ENCODE assay signal across 19 cellular contexts in genomic region chr1:8547791-8548190, GRCh38.
DNase-seq lines count a peak whose midpoint lies in the region; ATAC-seq and TF ChIP-seq lines count a peak whose summit lies in the region.
"Had no signal": no experiment of that assay in that cellular context is flagged by ENCODE, and none has a peak within 500 bp of the region (broad histone marks: within the 10 kb centered on the region; RNA-seq: fewer than 3 reads in every experiment).

No MANE protein-coding gene starts in this region.

- no peak overlapping the region for H3K4me3 ChIP-seq in HL-60 (replicated peaks; ENCODE audit: insufficient read depth, low read length)
- H3K4me3 ChIP-seq: GM12878, GM23248 had no signal

- no peak for DNase-seq in activated naive CD8-positive, alpha-beta T cell treated with anti-CD3 and anti-CD28 coated beads, Interleukin-2, amount 50 U/mL, for 24 hours
- peak in 1 of 2 experiments; percentile 9 for DNase-seq in HL-60 (ENCODE audit: low read depth in 1 of 2, low spot score in 1 of 2)
- DNase-seq in mesothelial cell of epicardium (ENCODE audit: low spot score in 2 of 2, unreplicated experiment in 2 of 2): no peak
- no peak for DNase-seq in stimulated activated naive CD8-positive, alpha-beta T cell treated with anti-CD3 and anti-CD28 coated beads, Interleukin-15, amount 100 ng/mL, for 72 hours
- no peak for DNase-seq in NCI-H2081 (lab: John Stamatoyannopoulos, UW)
- DNase-seq in AG20443 (ENCODE audit: low spot score): no peak
- DNase-seq: CD4-positive, alpha-beta T cell; DMS153; GM23248; KBM-7; NCI-H1417; NCI-H187 treated with DMSO at 0.1 percent for 48 hours; NCI-H226; NCI-H524; NCI-H82 had no signal

- H3K27ac Mint-ChIP-seq in activated naive CD8-positive, alpha-beta T cell: peak overlapping the region; percentile 11
- no peak overlapping the region for H3K27ac Mint-ChIP-seq in activated naive CD8-positive, alpha-beta T cell treated with anti-CD3 and anti-CD28 coated beads, Interleukin-2, amount 50 U/mL, for 24 hours
- H3K27ac Mint-ChIP-seq in mesothelial cell of epicardium: peak overlapping the region; percentile 8
- peak overlapping the region; percentile 3 for H3K27ac Mint-ChIP-seq in stimulated activated memory B cell treated with anti-CD40 and anti-IgM and Interleukin-4, amounts not matched to agents 10 μg/mL and 1 μg/mL and 100 μg/mL, for 72 hours
- H3K27ac Mint-ChIP-seq in stimulated activated naive CD8-positive, alpha-beta T cell treated with anti-CD3 and anti-CD28 coated beads, Interleukin-15, amount 100 ng/mL, for 72 hours: peak overlapping the region in 1 of 2 donors; percentile 42
- H3K27ac Mint-ChIP-seq: CD4-positive, alpha-beta T cell had no signal

- peaks cover 20% of the 10 kb centered on the region for H3K4me1 Mint-ChIP-seq in activated naive CD8-positive, alpha-beta T cell (ENCODE audit: low read depth)
- peaks cover 26% of the 10 kb centered on the region for H3K4me1 Mint-ChIP-seq in activated naive CD8-positive, alpha-beta T cell treated with anti-CD3 and anti-CD28 coated beads, Interleukin-2, amount 50 U/mL, for 24 hours
- H3K4me1 Mint-ChIP-seq in mesothelial cell of epicardium: peaks cover 23% of the 10 kb centered on the region
- peaks cover 33% of the 10 kb centered on the region for H3K4me1 Mint-ChIP-seq in stimulated activated memory B cell treated with anti-CD40 and anti-IgM and Interleukin-4, amounts not matched to agents 10 μg/mL and 1 μg/mL and 100 μg/mL, for 72 hours
- H3K4me1 Mint-ChIP-seq in stimulated activated naive CD8-positive, alpha-beta T cell treated with anti-CD3 and anti-CD28 coated beads, Interleukin-15, amount 100 ng/mL, for 72 hours: peaks cover 20% of the 10 kb centered on the region

- H3K27me3 Mint-ChIP-seq in activated naive CD8-positive, alpha-beta T cell: no peaks in the 10 kb centered on the region
- no peaks in the 10 kb centered on the region for H3K27me3 Mint-ChIP-seq in activated naive CD8-positive, alpha-beta T cell treated with anti-CD3 and anti-CD28 coated beads, Interleukin-2, amount 50 U/mL, for 24 hours
- no peaks in the 10 kb centered on the region for H3K27me3 Mint-ChIP-seq in mesothelial cell of epicardium (ENCODE audit: low read depth)
- no peaks in the 10 kb centered on the region for H3K27me3 Mint-ChIP-seq in stimulated activated memory B cell treated with anti-CD40 and anti-IgM and Interleukin-4, amounts not matched to agents 10 μg/mL and 1 μg/mL and 100 μg/mL, for 72 hours
- no peaks in the 10 kb centered on the region for H3K27me3 Mint-ChIP-seq in stimulated activated naive CD8-positive, alpha-beta T cell treated with anti-CD3 and anti-CD28 coated beads, Interleukin-15, amount 100 ng/mL, for 72 hours
- H3K27me3 Mint-ChIP-seq: CD4-positive, alpha-beta T cell had no signal

- H3K36me3 Mint-ChIP-seq in activated naive CD8-positive, alpha-beta T cell: peaks cover 19% of the 10 kb centered on the region
- H3K36me3 Mint-ChIP-seq in activated naive CD8-positive, alpha-beta T cell treated with anti-CD3 and anti-CD28 coated beads, Interleukin-2, amount 50 U/mL, for 24 hours (ENCODE audit: low read depth): peaks cover 19% of the 10 kb centered on the region
- H3K36me3 Mint-ChIP-seq in mesothelial cell of epicardium: peaks cover 23% of the 10 kb centered on the region
- peaks cover 50% of the 10 kb centered on the region for H3K36me3 Mint-ChIP-seq in stimulated activated memory B cell treated with anti-CD40 and anti-IgM and Interleukin-4, amounts not matched to agents 10 μg/mL and 1 μg/mL and 100 μg/mL, for 72 hours

- peak overlapping the region; percentile 12; the same call in 1 of the 2 replicates for H3K27ac ChIP-seq in HL-60 (replicated peaks)
- H3K27ac ChIP-seq: GM23248 had no signal

- H3K4me3 Mint-ChIP-seq in activated naive CD8-positive, alpha-beta T cell: no peak overlapping the region
- H3K4me3 Mint-ChIP-seq in activated naive CD8-positive, alpha-beta T cell treated with anti-CD3 and anti-CD28 coated beads, Interleukin-2, amount 50 U/mL, for 24 hours: no peak overlapping the region
- no peak overlapping the region for H3K4me3 Mint-ChIP-seq in mesothelial cell of epicardium
- H3K4me3 Mint-ChIP-seq in stimulated activated memory B cell treated with anti-CD40 and anti-IgM and Interleukin-4, amounts not matched to agents 10 μg/mL and 1 μg/mL and 100 μg/mL, for 72 hours: no peak overlapping the region
- H3K4me3 Mint-ChIP-seq in stimulated activated naive CD8-positive, alpha-beta T cell treated with anti-CD3 and anti-CD28 coated beads, Interleukin-15, amount 100 ng/mL, for 72 hours: no peak overlapping the region
- H3K4me3 Mint-ChIP-seq: CD4-positive, alpha-beta T cell had no signal

- no peak for ATAC-seq in activated naive CD8-positive, alpha-beta T cell treated with anti-CD3 and anti-CD28 coated beads, Interleukin-2, amount 50 U/mL, for 24 hours
- no peak for ATAC-seq in stimulated activated memory B cell treated with anti-CD40 and anti-IgM and Interleukin-4, amounts not matched to agents 10 μg/mL and 1 μg/mL and 100 μg/mL, for 72 hours
- no peak for ATAC-seq in stimulated activated naive CD8-positive, alpha-beta T cell treated with anti-CD3 and anti-CD28 coated beads, Interleukin-15, amount 100 ng/mL, for 72 hours
- ATAC-seq: GM12878, HCT116 had no signal

- H3K9me3 Mint-ChIP-seq in activated naive CD8-positive, alpha-beta T cell (ENCODE audit: low read depth): peaks cover 9% of the 10 kb centered on the region
- peaks cover 3% of the 10 kb centered on the region for H3K9me3 Mint-ChIP-seq in activated naive CD8-positive, alpha-beta T cell treated with anti-CD3 and anti-CD28 coated beads, Interleukin-2, amount 50 U/mL, for 24 hours
- peaks cover 15% of the 10 kb centered on the region for H3K9me3 Mint-ChIP-seq in mesothelial cell of epicardium
- H3K9me3 Mint-ChIP-seq in stimulated activated memory B cell treated with anti-CD40 and anti-IgM and Interleukin-4, amounts not matched to agents 10 μg/mL and 1 μg/mL and 100 μg/mL, for 72 hours: no peaks in the 10 kb centered on the region
- peaks cover 0 to 8% of the 10 kb centered on the region in 2 donors for H3K9me3 Mint-ChIP-seq in stimulated activated naive CD8-positive, alpha-beta T cell treated with anti-CD3 and anti-CD28 coated beads, Interleukin-15, amount 100 ng/mL, for 72 hours
- H3K9me3 Mint-ChIP-seq: CD4-positive, alpha-beta T cell had no signal

- no peaks in the 10 kb centered on the region for H3K27me3 ChIP-seq in HL-60 (ENCODE audit: insufficient read depth, poor library complexity, severe bottlenecking)

- TF ChIP-seq CTCF in HL-60 (IDR thresholded peaks at IDR 0.05; ENCODE audit: insufficient read depth, low read length) (no peak), mesothelial cell of epicardium (IDR thresholded peaks at IDR 0.05; ENCODE audit: unreplicated experiment) (no peak)
